In the genomic region with DNA sequence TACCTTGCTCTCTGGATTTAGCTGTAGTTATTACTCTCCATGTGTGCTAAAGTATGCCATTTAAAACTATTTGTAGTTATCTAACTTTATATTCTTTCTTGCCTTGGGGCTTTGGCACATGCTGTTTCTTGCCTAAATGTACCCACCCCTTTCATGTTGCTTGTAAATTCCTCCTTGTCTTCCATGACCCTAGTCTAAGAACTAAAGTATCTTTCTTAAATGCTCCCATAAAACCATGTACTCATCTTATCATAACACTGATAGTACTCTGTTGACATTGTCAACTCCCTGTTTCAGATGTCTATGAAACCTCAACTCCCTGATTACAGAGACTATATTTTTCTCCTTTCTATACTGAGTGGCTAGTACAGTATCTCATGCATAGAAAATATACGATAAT, we compare ENCODE assay signal across 30 cellular contexts.
"Had no signal": no experiment of that assay in that cellular context is flagged by ENCODE, and none has a peak within 500 bp of the region (broad histone marks: within the 10 kb centered on the region; RNA-seq: fewer than 3 reads in every experiment).

No MANE protein-coding gene starts in this region.

- H3K4me3 ChIP-seq: adrenal gland, ascending aorta, body of pancreas, breast epithelium, cardiac muscle cell had no signal

- DNase-seq: activated effector memory CD4-positive, alpha-beta T cell treated with anti-CD3 and anti-CD28 coated beads, Interleukin-2, amount 50 U/mL, for 16 hours; activated effector memory CD4-positive, alpha-beta T cell treated with Interleukin-2 at 50 U/mL for 16 hours; activated gamma-delta T cell treated with Interleukin-2 at 50 U/mL for 16 hours; activated naive CD4-positive, alpha-beta T cell; activated naive CD4-positive, alpha-beta T cell treated with anti-CD3 and anti-CD28 coated beads for 36 hours; activated naive CD4-positive, alpha-beta T cell treated with anti-CD3 and anti-CD28 coated beads, Interleukin-2, amount 10 ng/mL, durations not matched to agents 7 days and 5 days; activated naive CD4-positive, alpha-beta T cell treated with anti-CD3 and anti-CD28 coated beads, Interleukin-2, amount 50 U/mL, for 16 hours; activated naive CD4-positive, alpha-beta T cell treated with Interleukin-2 at 50 U/mL for 16 hours; activated naive CD8-positive, alpha-beta T cell treated with anti-CD3 and anti-CD28 coated beads for 36 hours; activated naive CD8-positive, alpha-beta T cell treated with anti-CD3 and anti-CD28 coated beads, Interleukin-2, amount 10 ng/mL, durations not matched to agents 7 days and 5 days; activated naive CD8-positive, alpha-beta T cell treated with anti-CD3 and anti-CD28 coated beads, Interleukin-2, amount 50 U/mL, for 24 hours; activated T-cell treated with anti-CD3 and anti-CD28 coated beads, Interleukin-2, amount 50 U/mL, for 1 hour; activated T-cell treated with anti-CD3 and anti-CD28 coated beads, Interleukin-2, amount 50 U/mL, for 24 hours; activated T-cell treated with anti-CD3 and anti-CD28 coated beads, Interleukin-2, amount 50 U/mL, for 4 hours; activated T-cell treated with anti-CD3 and anti-CD28 coated beads, Interleukin-2, amount 50 U/mL, for 48 hours; activated T-cell treated with anti-CD3 and anti-CD28 coated beads, Interleukin-2, amount 50 U/mL, for 72 hours; adrenal gland; amniotic stem cell; amygdala; anterior cingulate cortex; aorta; body of pancreas; brain microvascular endothelial cell; caudate nucleus; central memory CD4-positive, alpha-beta T cell; cerebellar nuclear complex had no signal

- H3K27ac ChIP-seq: adrenal gland, ascending aorta, body of pancreas, brain microvascular endothelial cell, breast epithelium, cardiac muscle cell had no signal

- H3K36me3 ChIP-seq: adrenal gland, ascending aorta, brain microvascular endothelial cell, breast epithelium, cardiac muscle cell had no signal

- FAIRE-seq: astrocyte had no signal

- H3K9me3 ChIP-seq: ascending aorta, body of pancreas, breast epithelium had no signal

- H3K27me3 ChIP-seq: adrenal gland, ascending aorta, body of pancreas, brain microvascular endothelial cell, breast epithelium, cardiac muscle cell had no signal

- H3K4me1 ChIP-seq: adrenal gland, ascending aorta, body of pancreas, breast epithelium had no signal
